8 cellular contexts compared by ENCODE assay signal in genomic region chr6:10051283-10051682, GRCh38.
"Had no signal": no experiment of that assay in that cellular context is flagged by ENCODE, and none has a peak within 500 bp of the region (broad histone marks: within the 10 kb centered on the region; RNA-seq: fewer than 3 reads in every experiment).

No MANE protein-coding gene starts in this region.

- H3K9me3 Mint-ChIP-seq: GM23338 had no signal

- H3K9me3 ChIP-seq: HAP-1 had no signal

- H3K4me1 Mint-ChIP-seq: GM23338, H9 had no signal

- H3K4me3 ChIP-seq: GM23248, GM23338, HAP-1 had no signal

- H3K27ac Mint-ChIP-seq: GM23338, H9, HFFc6 had no signal

- DNase-seq: GM23248, GOT3, H7, H9, HCEC 1CT, HFFc6 had no signal

- H3K4me3 Mint-ChIP-seq: GM23338, H9, HFFc6 had no signal

- H3K27ac ChIP-seq: GM23248 had no signal

- H3K36me3 ChIP-seq: HAP-1 had no signal

- H3K4me1 ChIP-seq: HAP-1 had no signal
